Comparison of ENCODE assay signal across 8 cellular contexts in the genomic region with DNA sequence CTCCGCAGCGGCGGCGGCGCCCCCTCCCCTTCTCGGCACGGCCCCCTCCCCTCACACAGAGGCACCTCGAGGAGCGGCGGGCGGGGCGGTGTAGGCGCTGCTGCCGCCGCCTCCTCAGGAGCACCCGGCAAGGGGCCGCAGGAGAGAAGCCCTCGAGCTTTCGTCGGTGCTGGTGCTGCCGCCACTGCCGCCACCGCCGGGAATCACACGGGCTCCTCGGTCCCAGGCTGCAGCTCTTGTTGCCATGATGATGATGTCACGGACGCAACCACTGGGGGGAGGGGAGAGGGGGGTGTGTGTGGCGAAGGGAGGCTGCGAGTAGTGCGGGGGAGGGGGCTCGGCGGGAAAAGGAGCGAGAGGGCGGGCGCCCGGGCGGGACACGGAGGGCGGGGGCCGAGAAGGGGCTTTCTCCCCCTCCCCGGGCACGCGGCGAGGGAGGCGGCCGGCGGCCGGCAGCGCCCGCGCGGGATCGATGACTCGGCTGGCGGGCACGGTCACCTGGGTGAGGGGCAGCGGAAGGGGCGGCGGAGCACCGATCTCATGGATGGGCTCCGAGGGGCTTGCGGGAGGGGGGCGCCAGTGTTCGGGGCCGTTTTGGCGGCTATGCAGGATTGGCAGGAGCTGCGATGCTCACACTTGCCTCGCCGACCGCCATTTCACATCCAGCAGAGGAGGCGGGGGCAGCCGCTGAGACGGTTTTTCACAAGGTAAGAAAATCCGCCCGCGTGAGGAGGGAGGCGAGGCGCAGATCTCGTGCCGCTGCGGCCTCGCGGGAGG. TPM values are rescaled to one million over a fixed set of nuclear protein-coding genes. Genes with fewer than 3 reads are reported as not detected.
DNase-seq lines count a peak whose midpoint lies in the region; ATAC-seq and TF ChIP-seq lines count a peak whose summit lies in the region.

A gene with protein sequence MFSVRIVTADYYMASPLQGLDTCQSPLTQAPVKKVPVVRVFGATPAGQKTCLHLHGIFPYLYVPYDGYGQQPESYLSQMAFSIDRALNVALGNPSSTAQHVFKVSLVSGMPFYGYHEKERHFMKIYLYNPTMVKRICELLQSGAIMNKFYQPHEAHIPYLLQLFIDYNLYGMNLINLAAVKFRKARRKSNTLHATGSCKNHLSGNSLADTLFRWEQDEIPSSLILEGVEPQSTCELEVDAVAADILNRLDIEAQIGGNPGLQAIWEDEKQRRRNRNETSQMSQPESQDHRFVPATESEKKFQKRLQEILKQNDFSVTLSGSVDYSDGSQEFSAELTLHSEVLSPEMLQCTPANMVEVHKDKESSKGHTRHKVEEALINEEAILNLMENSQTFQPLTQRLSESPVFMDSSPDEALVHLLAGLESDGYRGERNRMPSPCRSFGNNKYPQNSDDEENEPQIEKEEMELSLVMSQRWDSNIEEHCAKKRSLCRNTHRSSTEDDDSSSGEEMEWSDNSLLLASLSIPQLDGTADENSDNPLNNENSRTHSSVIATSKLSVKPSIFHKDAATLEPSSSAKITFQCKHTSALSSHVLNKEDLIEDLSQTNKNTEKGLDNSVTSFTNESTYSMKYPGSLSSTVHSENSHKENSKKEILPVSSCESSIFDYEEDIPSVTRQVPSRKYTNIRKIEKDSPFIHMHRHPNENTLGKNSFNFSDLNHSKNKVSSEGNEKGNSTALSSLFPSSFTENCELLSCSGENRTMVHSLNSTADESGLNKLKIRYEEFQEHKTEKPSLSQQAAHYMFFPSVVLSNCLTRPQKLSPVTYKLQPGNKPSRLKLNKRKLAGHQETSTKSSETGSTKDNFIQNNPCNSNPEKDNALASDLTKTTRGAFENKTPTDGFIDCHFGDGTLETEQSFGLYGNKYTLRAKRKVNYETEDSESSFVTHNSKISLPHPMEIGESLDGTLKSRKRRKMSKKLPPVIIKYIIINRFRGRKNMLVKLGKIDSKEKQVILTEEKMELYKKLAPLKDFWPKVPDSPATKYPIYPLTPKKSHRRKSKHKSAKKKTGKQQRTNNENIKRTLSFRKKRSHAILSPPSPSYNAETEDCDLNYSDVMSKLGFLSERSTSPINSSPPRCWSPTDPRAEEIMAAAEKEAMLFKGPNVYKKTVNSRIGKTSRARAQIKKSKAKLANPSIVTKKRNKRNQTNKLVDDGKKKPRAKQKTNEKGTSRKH (N-terminal part only) (minus strand): TSS at position 260 of the 777 bp plus-strand sequence. CDS start 330 bp downstream, outside the sequence.

- peaks cover 60% of the 10 kb centered on the region for H3K79me2 ChIP-seq in PC-9 (ENCODE audit: low read depth)

- H3K9me2 ChIP-seq in PC-9 (ENCODE audit: insufficient read depth), result no peaks in the 10 kb centered on the region

- H3K27ac ChIP-seq in HUES48 (ENCODE audit: low read depth, low read length), result peak within 1 kb of the TSS; percentile 99
- peak within 1 kb of the TSS; percentile 90 for H3K27ac ChIP-seq in PC-9
- H3K27ac ChIP-seq in esophagus (ENCODE audit: low read depth in 2 of 2, low read length in 1 of 2), result peak within 1 kb of the TSS; percentile 93 to 98
- peak within 1 kb of the TSS; percentile 96 for H3K27ac ChIP-seq in muscle layer of colon (ENCODE audit: low read depth, low read length)

- TF ChIP-seq CTCF in PC-9 (conservative IDR thresholded peaks at IDR 0.05), result no peak

- peak within 1 kb of the TSS; percentile 93 for H2AFZ ChIP-seq in PC-9

- peak within 1 kb of the TSS; percentile 90 for H3K4me2 ChIP-seq in PC-9

- CTCF ChIA-PET in PC-9 (lab: Charles Lee), result no interaction called here

- 0 to 1% methylated on average over 49 to 84 of the region's 84 CpGs for WGBS in esophagus, 2 donors

- H3K36me3 ChIP-seq in HUES48 (ENCODE audit: control insufficient read depth, insufficient read depth, low read length), result peaks cover 4% of the 10 kb centered on the region
- H3K36me3 ChIP-seq in PC-9 (ENCODE audit: low read depth), result no peaks in the 10 kb centered on the region
- no peaks in the 10 kb centered on the region for H3K36me3 ChIP-seq in esophagus (ENCODE audit: control insufficient read depth in 2 of 2, insufficient read depth in 2 of 2, low read length in 1 of 2)
- H3K36me3 ChIP-seq in muscle layer of colon (ENCODE audit: insufficient read depth, low read length), result no peaks in the 10 kb centered on the region

- H4K20me1 ChIP-seq in PC-9 (ENCODE audit: insufficient read depth), result no peaks in the 10 kb centered on the region

- no TSS peak for BruUV-seq in PC-9 (replicated peaks; lab: Mats Ljungman, UMichigan)

- peak; percentile 89 for DNase-seq in Caki2 (ENCODE audit: low read depth)
- DNase-seq in PC-9, result peak; percentile 70 to 77
- DNase-seq in activated T-cell treated with anti-CD3 and anti-CD28 coated beads, Interleukin-2, amount 50 U/mL, for 1 hour, result peak; percentile 87
- peak; percentile 79 for DNase-seq in stimulated activated CD8-positive, alpha-beta memory T cell treated with anti-CD3 and anti-CD28 coated beads, Interleukin-7, amount 100 ng/mL, for 24 hours (ENCODE audit: low read depth)

- H3K9ac ChIP-seq in HUES48 (ENCODE audit: low read depth, low read length), result peak within 1 kb of the TSS; percentile 93
- H3K9ac ChIP-seq in muscle layer of colon (ENCODE audit: low read length), result peak within 1 kb of the TSS; percentile 90

- ATAC-seq in GM21381 (IDR thresholded peaks at IDR 0.05; ENCODE audit: unreplicated experiment), result peak; percentile 28

- H3K27me3 ChIP-seq in HUES48 (ENCODE audit: control insufficient read depth, insufficient read depth, low read length), result peaks cover 42% of the 10 kb centered on the region
- no peaks in the 10 kb centered on the region for H3K27me3 ChIP-seq in PC-9 (ENCODE audit: insufficient read depth, low read depth)
- H3K27me3 ChIP-seq in esophagus (ENCODE audit: control insufficient read depth in 1 of 2, insufficient read depth in 2 of 2, low read length in 2 of 2), result no peaks in the 10 kb centered on the region
- no peaks in the 10 kb centered on the region for H3K27me3 ChIP-seq in muscle layer of colon (ENCODE audit: control insufficient read depth in 1 of 2, insufficient read depth in 2 of 2, low read length in 2 of 2)

- POLR2A ChIA-PET in PC-9 (lab: Charles Lee; ENCODE audit: unreplicated experiment), result interaction anchor here (0.6 to 0.7 kb wide), 6 partner anchors 109 to 502 kb away, joined by 3 to 23 read pairs (median 12); no protein-coding TSS in a partner anchor

- 0 out of 2 replicates have a peak, but pooled peaks cover 3% of the 10 kb centered on the region for H3K9me3 ChIP-seq in HUES48 (ENCODE audit: control insufficient read depth, insufficient read depth, low read length)
- no peaks in the 10 kb centered on the region for H3K9me3 ChIP-seq in PC-9 (ENCODE audit: insufficient read depth, low read depth)
- H3K9me3 ChIP-seq in esophagus (ENCODE audit: control insufficient read depth in 2 of 2, insufficient read depth in 1 of 2, low read depth in 1 of 2, low read length in 1 of 2), result no peaks in the 10 kb centered on the region
- no peaks in the 10 kb centered on the region for H3K9me3 ChIP-seq in muscle layer of colon (ENCODE audit: low read length)

- H3K4me3 ChIP-seq in HUES48 (ENCODE audit: low read depth, low read length), result peak within 1 kb of the TSS; percentile 95
- H3K4me3 ChIP-seq in PC-9, result peak within 1 kb of the TSS; percentile 66
- peak within 1 kb of the TSS; percentile 83 to 94 for H3K4me3 ChIP-seq in esophagus (ENCODE audit: low read depth in 1 of 2, low read length in 2 of 2)
- H3K4me3 ChIP-seq in muscle layer of colon (ENCODE audit: low read depth in 1 of 2, low read length in 2 of 2), result peak within 1 kb of the TSS; percentile 89 to 94

- in situ Hi-C loops in Caki2 (cut with HindIII; ENCODE audit: low pct_unique_long_range_greater_than_20kb, low sequenced_read_pairs), result no loop called here

- peaks cover 6% of the 10 kb centered on the region; the same call in 1 of the 2 replicates for H3F3A ChIP-seq in PC-9 (ENCODE audit: insufficient read depth, low read depth)

- intact Hi-C loops in PC-9 (cut with micrococcal nuclease; ENCODE audit: unreplicated experiment), result loop anchor here (1.0 to 10.0 kb wide), 4 partner anchors 68 to 562 kb away; a partner anchor contains a TSS

- H3K4me1 ChIP-seq in HUES48 (ENCODE audit: control insufficient read depth, insufficient read depth, low read length) (peaks cover 36% of the 10 kb centered on the region), PC-9 (replicated peaks; ENCODE audit: insufficient read depth) (peaks cover 51% of the 10 kb centered on the region), esophagus (ENCODE audit: control insufficient read depth in 2 of 2, insufficient read depth in 2 of 2, low read length in 1 of 2) (no peaks in the 10 kb centered on the region), muscle layer of colon (ENCODE audit: insufficient read depth, low read length) (peaks cover 23% of the 10 kb centered on the region)

RNA-seq across cellular contexts. Expression of the gene that starts here (rescaled TPM):
- 7.9 and 11.4 TPM in 2 replicates for total RNA-seq in Caki2 (2014; rRNA removed; shearing (Covaris generic); ENCODE audit: low replicate concordance)
- 22.9 and 23.8 TPM in 2 replicates for total RNA-seq in PC-9 (2021)
- 1 to 10 TPM; 5.2 to 6.0 TPM for polyA plus RNA-seq in esophagus

Comparison
In these comparisons a context has a peak if more than half of its experiments do, and no peak if none do; other contexts are left out.
1. Peak in every context shown above with its lines: DNase-seq, ATAC-seq, H3K4me3 ChIP-seq and H3K27ac ChIP-seq.